32 cellular contexts compared by ENCODE assay signal in the genomic region with DNA sequence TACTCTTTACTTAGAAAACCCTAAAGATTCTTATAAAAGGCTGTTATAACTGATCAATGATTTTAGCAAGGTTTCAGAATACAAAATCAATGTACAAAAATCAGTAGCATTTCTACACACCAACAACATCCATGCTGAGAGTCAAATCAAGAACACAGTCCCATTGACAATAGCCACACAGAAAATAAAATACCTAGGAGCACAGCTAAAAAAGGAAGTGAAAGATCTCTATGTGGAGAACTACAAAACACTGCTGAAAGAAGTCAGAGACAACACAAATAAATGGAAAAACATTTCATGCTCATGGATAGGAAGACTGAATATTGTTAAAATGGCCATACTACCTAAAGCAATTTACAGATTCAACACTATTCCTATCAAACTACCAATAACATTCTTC.
"Had no signal": no experiment of that assay in that cellular context is flagged by ENCODE, and none has a peak within 500 bp of the region (broad histone marks: within the 10 kb centered on the region; RNA-seq: fewer than 3 reads in every experiment).

No MANE protein-coding gene starts in this region.

- ATAC-seq: activated CD8-positive, alpha-beta memory T cell treated with anti-CD3 and anti-CD28 coated beads, Interleukin-2, amount 10 ng/mL, durations not matched to agents 7 days and 5 days; Right ventricle myocardium inferior had no signal

- DNase-seq: activated CD4-positive, alpha-beta memory T cell treated with anti-CD3 and anti-CD28 coated beads, Interleukin-2, amount 10 ng/mL, durations not matched to agents 7 days and 5 days; activated CD4-positive, alpha-beta T cell treated with anti-CD3 and anti-CD28 coated beads for 1 hour; activated CD4-positive, alpha-beta T cell treated with anti-CD3 and anti-CD28 coated beads for 48 hours; activated CD4-positive, CD25-positive, alpha-beta regulatory T cell; activated CD8-positive, alpha-beta memory T cell treated with anti-CD3 and anti-CD28 coated beads for 24 hours; activated CD8-positive, alpha-beta memory T cell treated with anti-CD3 and anti-CD28 coated beads, Interleukin-2, amount 10 ng/mL, durations not matched to agents 7 days and 5 days; activated CD8-positive, alpha-beta memory T cell treated with anti-CD3 and anti-CD28 coated beads, Interleukin-2, amount 50 U/mL, for 48 hours; activated effector memory CD4-positive, alpha-beta T cell treated with Interleukin-2 at 50 U/mL for 16 hours; activated naive CD4-positive, alpha-beta T cell treated with anti-CD3 and anti-CD28 coated beads, Interleukin-2, amount 10 ng/mL, durations not matched to agents 7 days and 5 days; activated T-cell treated with anti-CD3 and anti-CD28 coated beads, Interleukin-2, amount 50 U/mL, for 48 hours; amniotic stem cell; aorta; Kasumi-1; KG1; MG63; NCI-H1092; NCI-H1436 treated with DMSO at 0.1 percent for 48 hours; NCI-H1694 treated with DMSO at 0.1 percent for 48 hours; NCI-H2029; NCI-H2107; NCI-H2171; NCI-H510A; NCI-H526; NCI-H748 treated with DMSO at 0.1 percent for 48 hours; NK-92 treated with Interleukin-12 subunit alpha and Interleukin-12 subunit beta, amount 100 ng/mL, for 24 hours; PC-9; SW 1271; T-helper 1 cell; T-helper 2 cell; T-helper 9 cell; WERI-Rb-1 had no signal
